Comparison of ENCODE assay signal across 17 cellular contexts in genomic region chr6:109834595-109835437, GRCh38.
DNase-seq lines count a peak whose midpoint lies in the region; ATAC-seq and TF ChIP-seq lines count a peak whose summit lies in the region.
"Had no signal": no experiment of that assay in that cellular context is flagged by ENCODE, and none has a peak within 500 bp of the region (broad histone marks: within the 10 kb centered on the region; RNA-seq: fewer than 3 reads in every experiment).

No MANE protein-coding gene starts in this region.

- no peaks in the 10 kb centered on the region; the same call in 1 of the 2 replicates for H3K9me1 ChIP-seq in IMR-90 (ENCODE audit: insufficient read depth, low read length)

- no peak overlapping the region for H2BK20ac ChIP-seq in IMR-90 (ENCODE audit: low read depth, low read length)

- no peak for TF ChIP-seq POLR2A in IMR-90 (IDR thresholded peaks at IDR 0.05; ENCODE audit: low read depth, low read length)

- H3K27me3 Mint-ChIP-seq in effector memory CD8-positive, alpha-beta T cell: no peaks in the 10 kb centered on the region

- peaks cover 3% of the 10 kb centered on the region for H3K36me3 Mint-ChIP-seq in effector memory CD8-positive, alpha-beta T cell (ENCODE audit: insufficient read depth)

- ATAC-seq in IMR-90 (ENCODE audit: low read depth) (no peak), omental fat pad (ENCODE audit: low FRiP score) (no peak)
- no peak for ATAC-seq in effector memory CD8-positive, alpha-beta T cell (replicated peaks)
- ATAC-seq: activated naive CD4-positive, alpha-beta T cell treated with anti-CD3 and anti-CD28 coated beads, Interleukin-2, amount 50 U/mL, for 72 hours; right lobe of liver had no signal

- DNase-seq in IMR-90: no peak
- peak; percentile 70 for DNase-seq in NCI-H2107 treated with DMSO at 0.1 percent for 48 hours (lab: John Stamatoyannopoulos, UW; ENCODE audit: unreplicated experiment)
- DNase-seq in SHP77 (lab: John Stamatoyannopoulos, UW): peak; percentile 5 to 23
- DNase-seq in renal cortical epithelial cell (ENCODE audit: low read depth): peak; percentile 22
- DNase-seq in effector memory CD8-positive, alpha-beta T cell: no peak
- no peak for DNase-seq in omental fat pad (ENCODE audit: low spot score)
- DNase-seq in medulla oblongata (ENCODE audit: extremely low spot score): no peak
- DNase-seq: left ventricle myocardium inferior; NCI-H1694 treated with DMSO at 0.1 percent for 48 hours; NK-92 treated with Interleukin-12 subunit alpha and Interleukin-12 subunit beta, amount 100 ng/mL, for 24 hours; right lobe of liver; stimulated activated CD4-positive, alpha-beta T cell treated with anti-CD3 and anti-CD28 coated beads, Interleukin-15, amount 100 ng/mL, for 24 hours; T-helper 9 cell; testis had no signal

- no peak overlapping the region for H2AK5ac ChIP-seq in IMR-90 (ENCODE audit: low read depth, low read length)

- no peaks in the 10 kb centered on the region for H3K27me3 ChIP-seq in IMR-90 (ENCODE audit: control insufficient read depth, insufficient read depth, low read length)
- H3K27me3 ChIP-seq: neutrophil, right lobe of liver, testis had no signal

- peaks cover 3 to 13% of the 10 kb centered on the region in 2 donors for H3K9me3 Mint-ChIP-seq in effector memory CD8-positive, alpha-beta T cell

- no TSS peak for BruUV-seq in IMR-90 (replicated peaks; lab: Mats Ljungman, UMichigan)

- no peak overlapping the region for H2BK15ac ChIP-seq in IMR-90 (ENCODE audit: low read depth, low read length)

- no peak overlapping the region for H3K23ac ChIP-seq in IMR-90 (ENCODE audit: low read depth, low read length)

- H3K79me1 ChIP-seq in IMR-90 (ENCODE audit: low read depth in 1 of 2, low read length in 2 of 2): no peaks in the 10 kb centered on the region

- no peaks in the 10 kb centered on the region for H4K20me1 ChIP-seq in IMR-90 (ENCODE audit: insufficient read depth, low read length)

- no peak overlapping the region for H3K4me2 ChIP-seq in IMR-90 (ENCODE audit: low read depth, low read length)

- H3K9ac ChIP-seq in IMR-90 (ENCODE audit: low read depth, low read length): no peak overlapping the region

- peak overlapping the region; percentile 3 for H2AFZ ChIP-seq in IMR-90 (replicated peaks; ENCODE audit: low read length, poor library complexity)

- H3K36me3 ChIP-seq in IMR-90 (ENCODE audit: control insufficient read depth, insufficient read depth, low read length): no peaks in the 10 kb centered on the region
- H3K36me3 ChIP-seq: neutrophil, right lobe of liver had no signal

- H3K4me1 Mint-ChIP-seq in effector memory CD8-positive, alpha-beta T cell (ENCODE audit: low read depth in 2 of 2): no peaks in the 10 kb centered on the region

- H2AK9ac ChIP-seq in IMR-90 (replicated peaks; ENCODE audit: low read depth, low read length, poor library complexity): no peak overlapping the region

- no peak overlapping the region for H3K27ac Mint-ChIP-seq in effector memory CD8-positive, alpha-beta T cell
- H3K27ac Mint-ChIP-seq: activated naive CD4-positive, alpha-beta T cell treated with anti-CD3 and anti-CD28 coated beads, Interleukin-2, amount 50 U/mL, for 72 hours; activated T-helper 1 cell treated with anti-CD3 and anti-CD28 coated beads, Interleukin-12 subunit alpha, Interleukin-12 subunit beta, Interleukin-2, Interleukin-4 antibody, amounts not matched to agents 30 ng/mL and 10 ng/mL and 1 ng/mL, durations not matched to agents 14 hours and 24 hours and 36 hours had no signal

- no peaks in the 10 kb centered on the region for H3K9me3 ChIP-seq in IMR-90 (ENCODE audit: control insufficient read depth, insufficient read depth, low read length)
- H3K9me3 ChIP-seq: neutrophil, right lobe of liver, testis had no signal

- no peak overlapping the region for H4K5ac ChIP-seq in IMR-90 (ENCODE audit: low read depth, low read length)

- POLR2A ChIA-PET in IMR-90 (lab: Charles Lee; ENCODE audit: unreplicated experiment): no interaction called here

- no peak overlapping the region for H3K14ac ChIP-seq in IMR-90 (replicated peaks; ENCODE audit: low read depth, low read length)

- no peak overlapping the region for H3K27ac ChIP-seq in IMR-90 (ENCODE audit: insufficient read depth, low read length)
- H3K27ac ChIP-seq: left ventricle myocardium inferior, neutrophil, right lobe of liver, testis had no signal

- H3K4me3 Mint-ChIP-seq in effector memory CD8-positive, alpha-beta T cell: no peak overlapping the region
- H3K4me3 Mint-ChIP-seq: activated T-helper 1 cell treated with anti-CD3 and anti-CD28 coated beads, Interleukin-12 subunit alpha, Interleukin-12 subunit beta, Interleukin-2, Interleukin-4 antibody, amounts not matched to agents 30 ng/mL and 10 ng/mL and 1 ng/mL, durations not matched to agents 14 hours and 24 hours and 36 hours had no signal

- CTCF ChIA-PET in IMR-90 (lab: Yijun Ruan, JAX): no interaction called here

- H3K4ac ChIP-seq in IMR-90 (ENCODE audit: low read depth, low read length): no peak overlapping the region

- H2BK120ac ChIP-seq in IMR-90 (ENCODE audit: low read depth, low read length): no peak overlapping the region

- no peak overlapping the region for H3K18ac ChIP-seq in IMR-90 (ENCODE audit: low read depth, low read length)

- WGBS in IMR-90 (ENCODE audit: extremely low coverage in 2 of 2, insufficient read length in 1 of 2), 2 experiments: 100% methylated on average over 1 of the region's 7 CpGs; no CpG with 5 or more reads in 1 of the 2 experiments

- no peaks in the 10 kb centered on the region for H3K4me1 ChIP-seq in IMR-90 (ENCODE audit: control insufficient read depth, insufficient read depth, low read length)
- H3K4me1 ChIP-seq: left ventricle myocardium inferior, right lobe of liver had no signal

- no peak overlapping the region for H4K91ac ChIP-seq in IMR-90 (ENCODE audit: insufficient read depth, low read depth, low read length)

- no peak overlapping the region for H3K4me3 ChIP-seq in IMR-90 (ENCODE audit: insufficient read depth, low read depth, low read length)
- H3K4me3 ChIP-seq: left ventricle myocardium inferior, right lobe of liver, testis had no signal

- H3K56ac ChIP-seq in IMR-90 (ENCODE audit: extremely low read depth, insufficient read depth, low read length): no peak overlapping the region

- no peak for TF ChIP-seq CTCF in IMR-90 (conservative IDR thresholded peaks at IDR 0.05; ENCODE audit: low read depth, low read length)
- no peak for TF ChIP-seq CTCF in omental fat pad (IDR thresholded peaks at IDR 0.05)

- in situ Hi-C loops in IMR-90 (cut with MboI; ENCODE audit: low sequenced_read_pairs): no loop called here

- intact Hi-C loops in IMR-90 (cut with micrococcal nuclease): no loop called here

- no peak for TF ChIP-seq RAD21 in IMR-90 (IDR thresholded peaks at IDR 0.05; ENCODE audit: low read length)

- dilution Hi-C loops in IMR-90 (cut with HindIII; ENCODE audit: low sequenced_read_pairs, unreplicated experiment): no loop called here

- no peak overlapping the region for H2BK5ac ChIP-seq in IMR-90 (ENCODE audit: low read depth, low read length, poor library complexity, severe bottlenecking)

- H4K8ac ChIP-seq in IMR-90 (ENCODE audit: low read depth in 2 of 2, low read length in 2 of 2): no peak overlapping the region

TF ChIP-seq in IMR-90, 13 proteins besides CTCF, POLR2A, EP300 and RAD21:
- TF ChIP-seq RCOR1 (IDR thresholded peaks at IDR 0.05; ENCODE audit: insufficient replicate concordance, low read length): no peak
- TF ChIP-seq ELK1 (IDR thresholded peaks at IDR 0.05; ENCODE audit: borderline replicate concordance, low read depth, low read length): no peak
- TF ChIP-seq BHLHE40 (IDR thresholded peaks at IDR 0.05; ENCODE audit: low read depth, low read length): no peak

Comparison
In these comparisons a context has a peak if more than half of its experiments do, and no peak if none do; other contexts are left out.
1. DNase-seq: peak in NCI-H2107 treated with DMSO at 0.1 percent for 48 hours (single experiment), SHP77 (2 of 2) and renal cortical epithelial cell (single experiment); none in IMR-90 (single experiment), effector memory CD8-positive, alpha-beta T cell (0 of 3), omental fat pad (single experiment) and medulla oblongata (single experiment).